ENCODE assay signal across 1 cellular context in genomic region chr5:135497971-135498661, GRCh38.
TF ChIP-seq lines count a peak whose summit lies in the region.

No MANE protein-coding gene starts in this region.

TF ChIP-seq in HepG2, 621 proteins besides CTCF, POLR2A, EP300 and RAD21:
- TF ChIP-seq USF2 (IDR thresholded peaks at IDR 0.05; ENCODE audit: low read depth, low read length) (no peak), USF2 (CRISPR knock-in tag; IDR thresholded peaks at IDR 0.05; ENCODE audit: borderline replicate concordance) (no peak), ZNF44 (CRISPR knock-in tag; IDR thresholded peaks at IDR 0.05) (no peak), MBD4 (IDR thresholded peaks at IDR 0.05; ENCODE audit: borderline replicate concordance, low read length) (no peak), PCBP1 (IDR thresholded peaks at IDR 0.05; ENCODE audit: borderline replicate concordance, low read depth, low read length) (no peak), ZSCAN20 (CRISPR knock-in tag; IDR thresholded peaks at IDR 0.05; ENCODE audit: borderline replicate concordance) (no peak)
